In genomic region chr5:16879650-16880049, GRCh38 we compare ENCODE assay signal across 1 cellular context.
TF ChIP-seq lines count a peak whose summit lies in the region.

No MANE protein-coding gene starts in this region.

TF ChIP-seq in GM23338, 12 proteins besides CTCF, POLR2A, EP300 and RAD21 (continued from another document):
- TF ChIP-seq ZNF462 (CRISPR knock-in tag; IDR thresholded peaks at IDR 0.05), result no peak
